Comparison of ENCODE assay signal across 10 cellular contexts in the genomic region with DNA sequence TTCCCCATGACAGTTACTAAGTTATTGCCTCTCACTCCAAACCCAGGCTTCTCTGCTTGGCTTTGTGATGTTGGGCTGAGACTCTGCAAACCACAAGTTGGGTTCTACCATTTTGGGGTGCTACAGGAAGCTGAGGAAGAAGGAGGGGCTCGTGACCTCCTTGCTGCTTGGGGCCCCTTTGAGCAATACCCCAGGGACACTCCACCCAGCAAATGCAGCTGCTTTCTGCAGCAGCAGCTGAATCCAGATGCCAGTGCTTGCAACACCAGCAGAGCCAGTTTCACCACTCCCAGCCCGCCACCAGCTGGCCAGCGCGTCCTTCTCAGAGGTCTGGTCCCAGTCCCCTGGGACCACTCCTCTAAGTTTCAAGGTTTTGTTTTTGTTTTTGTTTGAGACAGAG. TPM values are rescaled to one million over a fixed set of nuclear protein-coding genes. Genes with fewer than 3 reads are reported as not detected.
DNase-seq lines count a peak whose midpoint lies in the region; ATAC-seq and TF ChIP-seq lines count a peak whose summit lies in the region.
"Had no signal": no experiment of that assay in that cellular context is flagged by ENCODE, and none has a peak within 500 bp of the region (broad histone marks: within the 10 kb centered on the region; RNA-seq: fewer than 3 reads in every experiment).

No MANE protein-coding gene starts in this region.

- peak; percentile 79 for ATAC-seq in GM18861 (IDR thresholded peaks at IDR 0.05; ENCODE audit: unreplicated experiment)
- peak; percentile 60 for ATAC-seq in HG03469 (IDR thresholded peaks at IDR 0.05; ENCODE audit: unreplicated experiment)
- ATAC-seq in central memory CD8-positive, alpha-beta T cell (replicated peaks; ENCODE audit: extremely low read depth, poor library complexity, severe bottlenecking), result peak; percentile 58

- CTCF ChIA-PET in activated CD4-positive, alpha-beta memory T cell treated with anti-CD3 and anti-CD28 coated beads for 36 hours (lab: Charles Lee), result interaction anchor here (1.3 to 8.8 kb wide), 4 partner anchors 22 to 257 kb away, joined by 3 to 221 read pairs (median 16); a partner anchor contains a TSS

- TF ChIP-seq CTCF in osteocyte (IDR thresholded peaks at IDR 0.05), result no peak

- H3K27me3 Mint-ChIP-seq in central memory CD8-positive, alpha-beta T cell, result no peaks in the 10 kb centered on the region
- H3K27me3 Mint-ChIP-seq in osteocyte (ENCODE audit: unreplicated experiment), result peaks cover 31% of the 10 kb centered on the region
- peaks cover 3% of the 10 kb centered on the region for H3K27me3 Mint-ChIP-seq in activated CD4-positive, alpha-beta memory T cell treated with anti-CD3 and anti-CD28 coated beads for 36 hours

- peaks cover 5% of the 10 kb centered on the region for H3K36me3 Mint-ChIP-seq in central memory CD8-positive, alpha-beta T cell (ENCODE audit: insufficient read depth)
- H3K36me3 Mint-ChIP-seq in osteocyte (ENCODE audit: unreplicated experiment), result no peaks in the 10 kb centered on the region
- H3K36me3 Mint-ChIP-seq in activated CD4-positive, alpha-beta memory T cell treated with anti-CD3 and anti-CD28 coated beads for 36 hours, result peaks cover 3% of the 10 kb centered on the region

- POLR2A ChIA-PET in activated CD4-positive, alpha-beta memory T cell treated with anti-CD3 and anti-CD28 coated beads for 36 hours (lab: Charles Lee), result no interaction called here

- peak overlapping the region; percentile 77 for H3K27ac Mint-ChIP-seq in central memory CD8-positive, alpha-beta T cell (ENCODE audit: low read depth)
- no peak overlapping the region for H3K27ac Mint-ChIP-seq in osteocyte (ENCODE audit: unreplicated experiment)
- H3K27ac Mint-ChIP-seq in activated CD4-positive, alpha-beta memory T cell treated with anti-CD3 and anti-CD28 coated beads for 36 hours, result no peak overlapping the region

- DNase-seq in AML-193 (lab: John Stamatoyannopoulos, UW), result peak; percentile 55 to 63
- no peak for DNase-seq in central memory CD8-positive, alpha-beta T cell (ENCODE audit: low spot score in 2 of 2)
- DNase-seq in osteocyte (ENCODE audit: extremely low spot score, unreplicated experiment), result no peak
- DNase-seq in stimulated activated CD4-positive, alpha-beta T cell treated with anti-CD3 and anti-CD28 coated beads, Interleukin-2, amount 100 ng/mL, for 48 hours, result no peak
- no peak for DNase-seq in activated CD4-positive, alpha-beta memory T cell treated with anti-CD3 and anti-CD28 coated beads for 36 hours
- no peak for DNase-seq in COR-L47 (lab: John Stamatoyannopoulos, UW)
- DNase-seq: amygdala, NCI-H82 had no signal

- peak overlapping the region; percentile 48 for H3K4me3 Mint-ChIP-seq in central memory CD8-positive, alpha-beta T cell
- no peak overlapping the region for H3K4me3 Mint-ChIP-seq in osteocyte (ENCODE audit: unreplicated experiment)
- no peak overlapping the region for H3K4me3 Mint-ChIP-seq in activated CD4-positive, alpha-beta memory T cell treated with anti-CD3 and anti-CD28 coated beads for 36 hours

- H3K4me1 Mint-ChIP-seq in central memory CD8-positive, alpha-beta T cell, result peaks cover 44% of the 10 kb centered on the region
- H3K4me1 Mint-ChIP-seq in osteocyte (ENCODE audit: unreplicated experiment), result peaks cover 5% of the 10 kb centered on the region
- peaks cover 25% of the 10 kb centered on the region for H3K4me1 Mint-ChIP-seq in activated CD4-positive, alpha-beta memory T cell treated with anti-CD3 and anti-CD28 coated beads for 36 hours (ENCODE audit: low read depth)

- intact Hi-C loops in activated CD4-positive, alpha-beta memory T cell treated with anti-CD3 and anti-CD28 coated beads for 36 hours (cut with micrococcal nuclease), result no loop called here

- H3K9me3 Mint-ChIP-seq in central memory CD8-positive, alpha-beta T cell, result no peaks in the 10 kb centered on the region
- no peaks in the 10 kb centered on the region for H3K9me3 Mint-ChIP-seq in osteocyte (ENCODE audit: unreplicated experiment)
- peaks cover 22% of the 10 kb centered on the region for H3K9me3 Mint-ChIP-seq in activated CD4-positive, alpha-beta memory T cell treated with anti-CD3 and anti-CD28 coated beads for 36 hours

RNA-seq across cellular contexts. Expression of a gene that starts 22.0 kb away (rescaled TPM):
- total RNA-seq in osteocyte, result 64.0 and 71.6 TPM in 2 replicates
- total RNA-seq in activated CD4-positive, alpha-beta memory T cell treated with anti-CD3 and anti-CD28 coated beads for 36 hours, result 10 to 100 TPM; 51.8 to 54.5 TPM

Comparison
In these comparisons a context has a peak if more than half of its experiments do, and no peak if none do; other contexts are left out.
1. DNase-seq: peak in AML-193 (2 of 2); none in central memory CD8-positive, alpha-beta T cell (0 of 2), osteocyte (single experiment), stimulated activated CD4-positive, alpha-beta T cell treated with anti-CD3 and anti-CD28 coated beads, Interleukin-2, amount 100 ng/mL, for 48 hours (0 of 2), activated CD4-positive, alpha-beta memory T cell treated with anti-CD3 and anti-CD28 coated beads for 36 hours (single experiment) and COR-L47 (single experiment).
2. Peak in every context shown above with its lines, with median percentiles within 50 percentile points of each other: ATAC-seq.